In the genomic region with DNA sequence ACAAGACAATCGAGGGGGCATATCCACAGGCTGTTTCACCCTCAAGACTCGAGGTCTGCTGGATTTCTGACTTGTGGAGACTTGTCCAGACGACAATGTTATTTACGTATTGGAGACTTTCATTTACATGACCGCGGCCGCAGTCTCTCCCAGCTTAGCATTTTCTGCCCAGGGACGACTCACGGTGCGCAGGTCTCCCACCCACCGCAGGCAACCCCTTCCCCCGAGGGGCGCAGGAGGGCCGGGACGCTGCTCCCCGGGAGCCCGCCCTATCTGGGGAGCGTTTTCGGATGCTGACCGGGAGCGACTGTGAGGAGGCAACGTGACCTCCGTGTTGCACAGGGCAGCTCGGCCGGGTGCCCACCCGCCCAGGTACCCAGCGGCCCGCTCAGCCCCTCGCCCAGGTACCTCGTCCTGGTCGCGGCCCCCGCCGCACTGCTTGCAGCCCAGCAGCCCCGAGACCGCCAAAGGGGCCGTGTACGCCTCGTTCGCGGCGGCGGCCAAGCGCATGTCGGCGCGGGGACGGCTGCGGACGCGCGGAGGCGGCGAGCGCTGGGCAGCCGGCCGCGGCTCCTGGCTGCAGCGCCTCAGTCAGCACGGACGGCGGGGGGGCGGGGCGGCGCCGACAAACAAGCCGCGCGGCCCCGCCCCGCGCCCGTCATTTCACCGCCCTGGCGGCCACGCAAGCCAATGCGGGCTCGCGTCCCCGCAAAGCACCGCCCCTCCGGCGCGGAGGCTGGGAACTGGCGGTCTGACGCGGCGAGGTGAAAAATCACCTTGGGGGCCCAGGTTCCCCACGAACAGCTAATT, we compare ENCODE assay signal across 8 cellular contexts.
DNase-seq lines count a peak whose midpoint lies in the region; ATAC-seq and TF ChIP-seq lines count a peak whose summit lies in the region.

No MANE protein-coding gene starts in this region.

- 0 to 1% (median 0%) methylated on average over 75 to 89 of the region's 89 CpGs for WGBS in ovary, 3 donors
- under 1% methylated on average over 89 of the region's 89 CpGs for WGBS in thymus

- H3K27ac Mint-ChIP-seq in activated naive CD8-positive, alpha-beta T cell treated with anti-CD3 and anti-CD28 coated beads, Interleukin-2, amount 10 ng/mL, durations not matched to agents 7 days and 5 days = peak overlapping the region; percentile 98

- H3K27me3 ChIP-seq in ovary = no peaks in the 10 kb centered on the region
- no peaks in the 10 kb centered on the region for H3K27me3 ChIP-seq in thymus (ENCODE audit: control insufficient read depth, insufficient read depth)

- peak; percentile 94 for ATAC-seq in activated naive CD8-positive, alpha-beta T cell treated with anti-CD3 and anti-CD28 coated beads, Interleukin-2, amount 10 ng/mL, durations not matched to agents 7 days and 5 days (ENCODE audit: low read depth)
- ATAC-seq in Right ventricle myocardium inferior = peak; percentile 97

- H3K9me3 ChIP-seq in ovary = no peaks in the 10 kb centered on the region
- no peaks in the 10 kb centered on the region for H3K9me3 ChIP-seq in thymus (ENCODE audit: control insufficient read depth)

- intact Hi-C loops in Right ventricle myocardium inferior (cut with DNase I) (loop anchor here (2.0 to 5.0 kb wide), 3 partner anchors 63 to 107 kb away; no protein-coding TSS in a partner anchor), ovary (cut with DNase I) (loop anchor here in 3 of 4 donors (5.0 to 10.0 kb wide), 4 partner anchors 46 to 64 kb away; no protein-coding TSS in a partner anchor)

- TF ChIP-seq POLR2A in ovary (IDR thresholded peaks at IDR 0.05) = peak; percentile 89

- H3K27me3 Mint-ChIP-seq in activated naive CD8-positive, alpha-beta T cell treated with anti-CD3 and anti-CD28 coated beads, Interleukin-2, amount 10 ng/mL, durations not matched to agents 7 days and 5 days = no peaks in the 10 kb centered on the region

- no peak for TF ChIP-seq CTCF in HFF-Myc (IDR thresholded peaks at IDR 0.05; ENCODE audit: low read depth, low read length, missing control alignments)
- TF ChIP-seq CTCF in ovary (IDR thresholded peaks at IDR 0.05) = peak in 2 of 3 donors; percentile 81 to 83

- TF ChIP-seq EP300 in ovary (IDR thresholded peaks at IDR 0.05) = peak; percentile 21

- peak overlapping the region; percentile 94 for H3K4me3 Mint-ChIP-seq in activated naive CD8-positive, alpha-beta T cell treated with anti-CD3 and anti-CD28 coated beads, Interleukin-2, amount 10 ng/mL, durations not matched to agents 7 days and 5 days

- H3K4me3 ChIP-seq in HFF-Myc (replicated peaks; ENCODE audit: low read depth, low read length) (peak overlapping the region; percentile 90), ovary (peak overlapping the region; percentile 76), thymus (ENCODE audit: low read length) (peak overlapping the region; percentile 81)

- H3K4me1 Mint-ChIP-seq in activated naive CD8-positive, alpha-beta T cell treated with anti-CD3 and anti-CD28 coated beads, Interleukin-2, amount 10 ng/mL, durations not matched to agents 7 days and 5 days = peaks cover 41% of the 10 kb centered on the region

- DNase-seq in GDM1 (lab: John Stamatoyannopoulos, UW) (peak; percentile 81), HFF-Myc (ENCODE audit: extremely low read depth, low read depth) (peak; percentile 22), NAMALWA (ENCODE audit: low spot score) (peak; percentile 90), SKM-1 treated with dmso at 0.1 percent for 144 hours (lab: John Stamatoyannopoulos, UW; ENCODE audit: unreplicated experiment) (peak; percentile 66), Right ventricle myocardium inferior (ENCODE audit: missing footprints) (peak; percentile 99), ovary (peak; percentile 94 to 97 (median 96))
- DNase-seq in activated naive CD8-positive, alpha-beta T cell treated with anti-CD3 and anti-CD28 coated beads, Interleukin-2, amount 10 ng/mL, durations not matched to agents 7 days and 5 days = peak; percentile 95

- peaks cover 9% of the 10 kb centered on the region for H3K4me1 ChIP-seq in ovary (ENCODE audit: insufficient read depth)
- peaks cover 6% of the 10 kb centered on the region for H3K4me1 ChIP-seq in thymus (ENCODE audit: control insufficient read depth, insufficient read depth, low read length)

- H3K36me3 ChIP-seq in ovary (no peaks in the 10 kb centered on the region), thymus (ENCODE audit: control insufficient read depth, insufficient read depth) (no peaks in the 10 kb centered on the region)

- H3K9me3 Mint-ChIP-seq in activated naive CD8-positive, alpha-beta T cell treated with anti-CD3 and anti-CD28 coated beads, Interleukin-2, amount 10 ng/mL, durations not matched to agents 7 days and 5 days = no peaks in the 10 kb centered on the region

- POLR2A ChIA-PET in activated naive CD8-positive, alpha-beta T cell treated with anti-CD3 and anti-CD28 coated beads, Interleukin-2, amount 10 ng/mL, durations not matched to agents 7 days and 5 days (lab: Charles Lee) = interaction anchor here (0.7 to 1.9 kb wide), 14 partner anchors 12 to 473 kb away, joined by 3 to 12 read pairs (median 3); partner anchors contain the start of genes CD164 and ZBTB24

- peaks cover 7% of the 10 kb centered on the region for H3K36me3 Mint-ChIP-seq in activated naive CD8-positive, alpha-beta T cell treated with anti-CD3 and anti-CD28 coated beads, Interleukin-2, amount 10 ng/mL, durations not matched to agents 7 days and 5 days

- H3K27ac ChIP-seq in ovary (peak overlapping the region; percentile 97 to 98), thymus (ENCODE audit: low read depth) (peak overlapping the region; percentile 93)

Comparison
In these comparisons a context has a peak if more than half of its experiments do, and no peak if none do; other contexts are left out.
1. Peak in every context shown above with its lines: DNase-seq, ATAC-seq, H3K4me3 ChIP-seq and H3K27ac ChIP-seq.
2. DNase-seq: peak in every context shown above with its lines; median percentile 99 in Right ventricle myocardium inferior; 96 in ovary; 95 in activated naive CD8-positive, alpha-beta T cell treated with anti-CD3 and anti-CD28 coated beads, Interleukin-2, amount 10 ng/mL, durations not matched to agents 7 days and 5 days; 90 in NAMALWA; 81 in GDM1; 66 in SKM-1 treated with dmso at 0.1 percent for 144 hours; 22 in HFF-Myc.